8 cellular contexts compared by ENCODE assay signal in the genomic region with DNA sequence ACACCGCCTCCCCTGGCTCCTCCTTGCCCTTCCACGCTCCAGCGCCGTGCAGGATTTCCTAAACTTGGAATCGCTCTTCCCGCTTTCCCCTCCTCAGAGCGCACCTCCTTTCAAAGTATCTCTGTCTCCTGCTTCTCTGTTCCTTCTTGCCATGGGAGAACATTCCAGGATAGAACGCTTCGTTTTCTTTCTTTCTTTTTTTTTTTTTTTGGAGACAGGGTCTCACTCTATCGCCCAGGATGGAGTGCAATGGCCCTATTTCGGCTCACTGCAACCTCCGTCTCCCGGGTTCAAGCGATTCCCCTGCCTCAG. TPM values are rescaled to one million over a fixed set of nuclear protein-coding genes. Genes with fewer than 3 reads are reported as not detected.
DNase-seq lines count a peak whose midpoint lies in the region; ATAC-seq, FAIRE-seq and TF ChIP-seq lines count a peak whose summit lies in the region.

No MANE protein-coding gene starts in this region.

- no peaks in the 10 kb centered on the region for H4K20me1 ChIP-seq in K562 (replicated peaks; ENCODE audit: control insufficient read depth, insufficient read depth, low read length)

- CTCF ChIA-PET in activated naive CD4-positive, alpha-beta T cell treated with anti-CD3 and anti-CD28 coated beads for 36 hours (lab: Charles Lee): interaction anchor here (0.7 to 1.0 kb wide), 3 partner anchors 21 to 574 kb away, joined by 3 to 6 read pairs (median 3); no protein-coding TSS in a partner anchor
- CTCF ChIA-PET in K562 (lab: Yijun Ruan, JAX; ENCODE audit: low intra/inter-chr PET ratio): no interaction called here

- no peaks in the 10 kb centered on the region for H3K9me3 Mint-ChIP-seq in activated naive CD4-positive, alpha-beta T cell treated with anti-CD3 and anti-CD28 coated beads for 36 hours

- H3K36me3 ChIP-seq in K562 (ENCODE audit: control insufficient read depth, insufficient read depth, low read length) (peaks cover 28% of the 10 kb centered on the region; the same call in 2 of the 3 replicates), lung (ENCODE audit: control insufficient read depth in 2 of 2, insufficient read depth in 2 of 2, low read length in 2 of 2) (no peaks in the 10 kb centered on the region), transverse colon (no peaks in the 10 kb centered on the region)

- H3K4me1 ChIP-seq in K562 (replicated peaks in 1 of 2; ENCODE audit: control insufficient read depth in 2 of 2, insufficient read depth in 2 of 2, low read length in 2 of 2) (peaks cover 0 to 4% of the 10 kb centered on the region in 2 experiments; a peak in 2 of 5 replicates), lung (ENCODE audit: control insufficient read depth in 2 of 2, insufficient read depth in 2 of 2, low read length in 2 of 2) (peaks cover 2 to 3% of the 10 kb centered on the region in 2 donors), transverse colon (peaks cover 8 to 19% (median 11%) of the 10 kb centered on the region in 4 donors)

- peak overlapping the region; percentile 99 for H3K4me3 ChIP-seq in K562
- peak overlapping the region; percentile 96 for H3K4me3 ChIP-seq in lung
- H3K4me3 ChIP-seq in transverse colon: peak overlapping the region; percentile 54 to 97 (median 90)

- no peak for TF ChIP-seq RAD21 in K562 (CRISPR knock-in tag; conservative IDR thresholded peaks at IDR 0.05 in 1 of 2, IDR thresholded peaks at IDR 0.05 in 1 of 2)

- POLR2A ChIA-PET in K562 (lab: Yijun Ruan, JAX): no interaction called here

- H3K27me3 Mint-ChIP-seq in activated naive CD4-positive, alpha-beta T cell treated with anti-CD3 and anti-CD28 coated beads for 36 hours (ENCODE audit: low read depth): no peaks in the 10 kb centered on the region

- TF ChIP-seq EP300 in K562 (IDR thresholded peaks at IDR 0.05; ENCODE audit: low read length): no peak
- TF ChIP-seq EP300 in transverse colon (IDR thresholded peaks at IDR 0.05; ENCODE audit: low read depth): no peak

- peaks cover 48% of the 10 kb centered on the region for H3K79me2 ChIP-seq in K562 (ENCODE audit: control insufficient read depth, insufficient read depth, low read length)

- DNase-seq in activated naive CD4-positive, alpha-beta T cell treated with anti-CD3 and anti-CD28 coated beads for 36 hours: no peak
- no peak for DNase-seq in activated naive CD4-positive, alpha-beta T cell treated with Interleukin-2 at 50 U/mL for 16 hours
- DNase-seq in K562 (ENCODE audit: extremely low read depth in 1 of 4, low spot score in 3 of 4) (no peak), lung (ENCODE audit: low spot score) (no peak), transverse colon (no peak), HuH-7 (ENCODE audit: low spot score) (no peak), NCI-H1436 treated with DMSO at 0.1 percent for 48 hours (lab: John Stamatoyannopoulos, UW) (no peak)

- intact Hi-C loops in activated naive CD4-positive, alpha-beta T cell treated with anti-CD3 and anti-CD28 coated beads for 36 hours (cut with micrococcal nuclease): loop anchor here (2.0 to 5.0 kb wide), 6 partner anchors 201 to 710 kb away; a partner anchor contains a TSS
- intact Hi-C loops in K562 (cut with micrococcal nuclease) (no loop called here), transverse colon (cut with DNase I; ENCODE audit: low total_unique reads) (no loop called here)

- H2AFZ ChIP-seq in K562 (ENCODE audit: low read depth, low read length): peak overlapping the region; percentile 93

- ATAC-seq in K562 (no peak), lung (ENCODE audit: insufficient read depth, low FRiP score) (no peak), GM21717 (IDR thresholded peaks at IDR 0.05; ENCODE audit: unreplicated experiment) (no peak)

- WGBS in K562 (ENCODE audit: insufficient coverage, low coverage, missing lambda C conversion rate): no CpG with 5 or more reads among the region's 14 CpGs
- 18 to 24% methylated on average over 14 of the region's 14 CpGs for WGBS in lung, 2 donors
- 2 to 26% methylated on average over 8 to 14 of the region's 14 CpGs for WGBS in transverse colon (ENCODE audit: low coverage in 1 of 2), 2 donors

- no peak for TF ChIP-seq POLR2A in K562 (conservative IDR thresholded peaks at IDR 0.05)
- TF ChIP-seq POLR2A in transverse colon (IDR thresholded peaks at IDR 0.05): no peak

- peak overlapping the region; percentile 91 for H3K27ac ChIP-seq in K562 (ENCODE audit: extremely low read depth, low read depth, low read length)
- H3K27ac ChIP-seq in lung (ENCODE audit: low read depth in 1 of 2, low read length in 1 of 2): peak overlapping the region; percentile 99
- peak overlapping the region; percentile 88 to 95 (median 93) for H3K27ac ChIP-seq in transverse colon

- FAIRE-seq in K562 (lab: Jason Lieb, UNC): no peak

- H3K36me3 Mint-ChIP-seq in activated naive CD4-positive, alpha-beta T cell treated with anti-CD3 and anti-CD28 coated beads for 36 hours (ENCODE audit: low read depth): peaks cover 10% of the 10 kb centered on the region

- TF ChIP-seq CTCF in K562 (IDR thresholded peaks at IDR 0.05 in 2 of 3, conservative IDR thresholded peaks at IDR 0.05 in 1 of 3; ENCODE audit: insufficient read depth in 2 of 3, low read depth in 1 of 3, low read length in 3 of 3): no peak
- no peak for TF ChIP-seq CTCF in lung (IDR thresholded peaks at IDR 0.05; ENCODE audit: control extremely low read depth, extremely low read depth)
- TF ChIP-seq CTCF in transverse colon (IDR thresholded peaks at IDR 0.05): no peak

- H3K4me3 Mint-ChIP-seq in activated naive CD4-positive, alpha-beta T cell treated with anti-CD3 and anti-CD28 coated beads for 36 hours: peak overlapping the region; percentile 94

- H3K27me3 ChIP-seq in K562 (ENCODE audit: control insufficient read depth in 2 of 2, insufficient read depth in 2 of 2, low read length in 2 of 2) (no peaks in the 10 kb centered on the region), lung (ENCODE audit: control insufficient read depth, insufficient read depth) (no peaks in the 10 kb centered on the region), transverse colon (no peaks in the 10 kb centered on the region)

- H3K9me1 ChIP-seq in K562 (ENCODE audit: control insufficient read depth, insufficient read depth, low read length): no peaks in the 10 kb centered on the region

- H3K9ac ChIP-seq in K562 (ENCODE audit: insufficient read depth in 1 of 2, low read depth in 2 of 2, low read length in 2 of 2): peak overlapping the region; percentile 93 to 99

- H3K9me3 ChIP-seq in K562 (replicated peaks; ENCODE audit: control insufficient read depth, insufficient read depth, low read depth, low read length): no peaks in the 10 kb centered on the region; the same call in 1 of the 2 replicates
- H3K9me3 ChIP-seq in lung (ENCODE audit: control insufficient read depth in 2 of 2, insufficient read depth in 1 of 2, low read length in 1 of 2): no peaks in the 10 kb centered on the region
- H3K9me3 ChIP-seq in transverse colon: no peaks in the 10 kb centered on the region

- peaks cover 29% of the 10 kb centered on the region for H3K4me1 Mint-ChIP-seq in activated naive CD4-positive, alpha-beta T cell treated with anti-CD3 and anti-CD28 coated beads for 36 hours (ENCODE audit: low read depth)

- H3K27ac Mint-ChIP-seq in activated naive CD4-positive, alpha-beta T cell treated with anti-CD3 and anti-CD28 coated beads for 36 hours: peak overlapping the region; percentile 95

- H3K4me2 ChIP-seq in K562 (ENCODE audit: insufficient read depth, low read length): peak overlapping the region; percentile 91

- in situ Hi-C loops in K562 (cut with MboI) (no loop called here), transverse colon (cut with MboI; ENCODE audit: low pct_ligation_motif_present in 1 of 4, low pct_unique_long_range_greater_than_20kb in 1 of 4, low sequenced_read_pairs in 3 of 4) (loop anchor here in 3 of 4 donors (25.0 kb wide), 3 partner anchors 191 to 716 kb away; a partner anchor contains a TSS)

- TSS peak; percentile 75 for BruUV-seq in K562 (replicated peaks; lab: Mats Ljungman, UMichigan)

TF ChIP-seq in K562, 482 proteins besides CTCF, POLR2A, EP300 and RAD21 (continues in another document):
- TF ChIP-seq ZNF24 (IDR thresholded peaks at IDR 0.05) (no peak), BMI1 (IDR thresholded peaks at IDR 0.05; ENCODE audit: low read length) (no peak), ZC3H8 (IDR thresholded peaks at IDR 0.05) (no peak), SMARCA5 (IDR thresholded peaks at IDR 0.05) (0 out of 2 replicates have a peak, but pooled peaks have one; percentile 18), ELF2 (CRISPR knock-in tag; IDR thresholded peaks at IDR 0.05) (no peak)
- TF ChIP-seq, protein P1, sequence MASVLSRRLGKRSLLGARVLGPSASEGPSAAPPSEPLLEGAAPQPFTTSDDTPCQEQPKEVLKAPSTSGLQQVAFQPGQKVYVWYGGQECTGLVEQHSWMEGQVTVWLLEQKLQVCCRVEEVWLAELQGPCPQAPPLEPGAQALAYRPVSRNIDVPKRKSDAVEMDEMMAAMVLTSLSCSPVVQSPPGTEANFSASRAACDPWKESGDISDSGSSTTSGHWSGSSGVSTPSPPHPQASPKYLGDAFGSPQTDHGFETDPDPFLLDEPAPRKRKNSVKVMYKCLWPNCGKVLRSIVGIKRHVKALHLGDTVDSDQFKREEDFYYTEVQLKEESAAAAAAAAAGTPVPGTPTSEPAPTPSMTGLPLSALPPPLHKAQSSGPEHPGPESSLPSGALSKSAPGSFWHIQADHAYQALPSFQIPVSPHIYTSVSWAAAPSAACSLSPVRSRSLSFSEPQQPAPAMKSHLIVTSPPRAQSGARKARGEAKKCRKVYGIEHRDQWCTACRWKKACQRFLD (CRISPR knock-in tag; IDR thresholded peaks at IDR 0.05): no peak

RNA-seq across cellular contexts. Expression of a gene that starts 0.6 kb away (rescaled TPM):
- 10 to 100 TPM; 20.4 to 21.2 TPM for total RNA-seq in activated naive CD4-positive, alpha-beta T cell treated with anti-CD3 and anti-CD28 coated beads for 36 hours
- total RNA-seq in K562 (2011; cell fraction: chromatin; rRNA removed; ENCODE audit: low replicate concordance): 14.1 and 43.5 TPM in 2 replicates
- total RNA-seq in K562 (2011; cell fraction: nucleolus; rRNA removed): 8.3 and 12.1 TPM in 2 replicates
- total RNA-seq in K562 (2011; cell fraction: nucleoplasm; rRNA removed): 22.2 and 27.9 TPM in 2 replicates
- total RNA-seq in K562 (2014; rRNA removed) (16.5 and 17.1 TPM in 2 replicates), K562 (2014; rRNA removed; fragmentation: Illumina TruSeq; extraction: Trizol) (25.1 and 26.0 TPM in 2 replicates), K562 (2015; rRNA removed; fragmentation: Illumina TruSeq; extraction: Trizol) (19.3 and 21.4 TPM in 2 replicates), K562 (2021) (19.7 and 20.5 TPM in 2 replicates), lung (10 to 100 TPM; 14.4 to 25.5 TPM), transverse colon (10 to 100 TPM; 11.7 to 25.2 (median 13.3) TPM)
- polyA plus RNA-seq in K562 (2011; rRNA removed) (12.9 and 19.1 TPM in 2 replicates), K562 (2014; fragmentation: Illumina TruSeq; extraction: Trizol) (14.2 and 17.5 TPM in 2 replicates), K562 (2014; fragmentation: Nextera tagmentation; extraction: Ambion mirVana) (1 to 10 TPM; 5.5 to 6.3 TPM), K562 (2014; rRNA removed) (11.3 and 11.8 TPM in 2 replicates), lung (1 to 10 TPM; 3.1 to 5.4 TPM)
- 4.1 and 7.7 TPM in 2 replicates for polyA plus RNA-seq in K562 (2011; cell fraction: cytosol; rRNA removed)
- polyA plus RNA-seq in K562 (2011; cell fraction: nucleus; rRNA removed): 14.4 and 18.7 TPM in 2 replicates
- 6.3 and 7.6 TPM in 2 replicates for polyA plus RNA-seq in K562 (2012)
- polyA minus RNA-seq in K562 (2011; rRNA and poly(A)+ RNA removed): 42.9 and 45.2 TPM in 2 replicates
- 13.0 and 21.7 TPM in 2 replicates for polyA minus RNA-seq in K562 (2011; cell fraction: cytosol; rRNA and poly(A)+ RNA removed)
- polyA minus RNA-seq in K562 (2011; cell fraction: nucleus; rRNA and poly(A)+ RNA removed): 14.9 and 24.8 TPM in 2 replicates
